ENCODE assay signal across 2 cellular contexts in the genomic region with DNA sequence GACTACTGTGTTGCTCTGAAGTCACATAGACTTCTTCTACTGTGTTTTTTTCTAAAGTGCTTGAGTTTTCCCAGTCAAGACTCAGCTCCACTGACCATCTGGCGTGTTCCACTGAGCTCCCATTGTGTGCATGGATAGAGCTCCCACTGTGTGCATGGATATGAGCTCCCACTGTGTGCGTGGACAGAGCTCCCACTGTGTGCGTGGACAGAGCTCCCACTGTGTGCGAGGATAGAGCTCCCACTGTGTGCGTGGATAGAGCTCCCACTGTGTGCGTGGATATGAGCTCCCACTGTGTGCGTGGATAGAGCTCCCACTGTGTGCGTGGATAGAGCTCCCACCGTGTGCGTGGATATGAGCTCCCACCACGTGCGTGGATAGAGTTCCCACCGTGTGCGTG.
TF ChIP-seq lines count a peak whose summit lies in the region.

No MANE protein-coding gene starts in this region.

TF ChIP-seq in HepG2, 621 proteins besides CTCF, POLR2A, EP300 and RAD21:
- TF ChIP-seq, protein P1, sequence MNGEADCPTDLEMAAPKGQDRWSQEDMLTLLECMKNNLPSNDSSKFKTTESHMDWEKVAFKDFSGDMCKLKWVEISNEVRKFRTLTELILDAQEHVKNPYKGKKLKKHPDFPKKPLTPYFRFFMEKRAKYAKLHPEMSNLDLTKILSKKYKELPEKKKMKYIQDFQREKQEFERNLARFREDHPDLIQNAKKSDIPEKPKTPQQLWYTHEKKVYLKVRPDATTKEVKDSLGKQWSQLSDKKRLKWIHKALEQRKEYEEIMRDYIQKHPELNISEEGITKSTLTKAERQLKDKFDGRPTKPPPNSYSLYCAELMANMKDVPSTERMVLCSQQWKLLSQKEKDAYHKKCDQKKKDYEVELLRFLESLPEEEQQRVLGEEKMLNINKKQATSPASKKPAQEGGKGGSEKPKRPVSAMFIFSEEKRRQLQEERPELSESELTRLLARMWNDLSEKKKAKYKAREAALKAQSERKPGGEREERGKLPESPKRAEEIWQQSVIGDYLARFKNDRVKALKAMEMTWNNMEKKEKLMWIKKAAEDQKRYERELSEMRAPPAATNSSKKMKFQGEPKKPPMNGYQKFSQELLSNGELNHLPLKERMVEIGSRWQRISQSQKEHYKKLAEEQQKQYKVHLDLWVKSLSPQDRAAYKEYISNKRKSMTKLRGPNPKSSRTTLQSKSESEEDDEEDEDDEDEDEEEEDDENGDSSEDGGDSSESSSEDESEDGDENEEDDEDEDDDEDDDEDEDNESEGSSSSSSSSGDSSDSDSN (CRISPR knock-in tag; IDR thresholded peaks at IDR 0.05) = no peak
- TF ChIP-seq ZNF263 (CRISPR knock-in tag; IDR thresholded peaks at IDR 0.05) = no peak
- TF ChIP-seq, protein P2, sequence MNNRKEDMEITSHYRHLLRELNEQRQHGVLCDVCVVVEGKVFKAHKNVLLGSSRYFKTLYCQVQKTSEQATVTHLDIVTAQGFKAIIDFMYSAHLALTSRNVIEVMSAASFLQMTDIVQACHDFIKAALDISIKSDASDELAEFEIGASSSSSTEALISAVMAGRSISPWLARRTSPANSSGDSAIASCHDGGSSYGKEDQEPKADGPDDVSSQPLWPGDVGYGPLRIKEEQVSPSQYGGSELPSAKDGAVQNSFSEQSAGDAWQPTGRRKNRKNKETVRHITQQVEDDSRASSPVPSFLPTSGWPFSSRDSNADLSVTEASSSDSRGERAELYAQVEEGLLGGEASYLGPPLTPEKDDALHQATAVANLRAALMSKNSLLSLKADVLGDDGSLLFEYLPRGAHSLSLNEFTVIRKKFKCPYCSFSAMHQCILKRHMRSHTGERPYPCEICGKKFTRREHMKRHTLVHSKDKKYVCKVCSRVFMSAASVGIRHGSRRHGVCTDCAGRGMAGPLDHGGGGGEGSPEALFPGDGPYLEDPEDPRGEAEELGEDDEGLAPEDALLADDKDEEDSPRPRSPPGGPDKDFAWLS (CRISPR knock-in tag; IDR thresholded peaks at IDR 0.05; ENCODE audit: borderline replicate concordance) = no peak
- TF ChIP-seq, protein P3, sequence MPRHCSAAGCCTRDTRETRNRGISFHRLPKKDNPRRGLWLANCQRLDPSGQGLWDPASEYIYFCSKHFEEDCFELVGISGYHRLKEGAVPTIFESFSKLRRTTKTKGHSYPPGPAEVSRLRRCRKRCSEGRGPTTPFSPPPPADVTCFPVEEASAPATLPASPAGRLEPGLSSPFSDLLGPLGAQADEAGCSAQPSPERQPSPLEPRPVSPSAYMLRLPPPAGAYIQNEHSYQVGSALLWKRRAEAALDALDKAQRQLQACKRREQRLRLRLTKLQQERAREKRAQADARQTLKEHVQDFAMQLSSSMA (CRISPR knock-in tag; IDR thresholded peaks at IDR 0.05) = no peak
- no peak for TF ChIP-seq HDAC2 (CRISPR knock-in tag; IDR thresholded peaks at IDR 0.05)
- peak; percentile 86 for TF ChIP-seq ZKSCAN1 (IDR thresholded peaks at IDR 0.05; ENCODE audit: low read length)
- TF ChIP-seq ZSCAN12 (CRISPR knock-in tag; IDR thresholded peaks at IDR 0.05) = no peak
- TF ChIP-seq, protein P4, sequence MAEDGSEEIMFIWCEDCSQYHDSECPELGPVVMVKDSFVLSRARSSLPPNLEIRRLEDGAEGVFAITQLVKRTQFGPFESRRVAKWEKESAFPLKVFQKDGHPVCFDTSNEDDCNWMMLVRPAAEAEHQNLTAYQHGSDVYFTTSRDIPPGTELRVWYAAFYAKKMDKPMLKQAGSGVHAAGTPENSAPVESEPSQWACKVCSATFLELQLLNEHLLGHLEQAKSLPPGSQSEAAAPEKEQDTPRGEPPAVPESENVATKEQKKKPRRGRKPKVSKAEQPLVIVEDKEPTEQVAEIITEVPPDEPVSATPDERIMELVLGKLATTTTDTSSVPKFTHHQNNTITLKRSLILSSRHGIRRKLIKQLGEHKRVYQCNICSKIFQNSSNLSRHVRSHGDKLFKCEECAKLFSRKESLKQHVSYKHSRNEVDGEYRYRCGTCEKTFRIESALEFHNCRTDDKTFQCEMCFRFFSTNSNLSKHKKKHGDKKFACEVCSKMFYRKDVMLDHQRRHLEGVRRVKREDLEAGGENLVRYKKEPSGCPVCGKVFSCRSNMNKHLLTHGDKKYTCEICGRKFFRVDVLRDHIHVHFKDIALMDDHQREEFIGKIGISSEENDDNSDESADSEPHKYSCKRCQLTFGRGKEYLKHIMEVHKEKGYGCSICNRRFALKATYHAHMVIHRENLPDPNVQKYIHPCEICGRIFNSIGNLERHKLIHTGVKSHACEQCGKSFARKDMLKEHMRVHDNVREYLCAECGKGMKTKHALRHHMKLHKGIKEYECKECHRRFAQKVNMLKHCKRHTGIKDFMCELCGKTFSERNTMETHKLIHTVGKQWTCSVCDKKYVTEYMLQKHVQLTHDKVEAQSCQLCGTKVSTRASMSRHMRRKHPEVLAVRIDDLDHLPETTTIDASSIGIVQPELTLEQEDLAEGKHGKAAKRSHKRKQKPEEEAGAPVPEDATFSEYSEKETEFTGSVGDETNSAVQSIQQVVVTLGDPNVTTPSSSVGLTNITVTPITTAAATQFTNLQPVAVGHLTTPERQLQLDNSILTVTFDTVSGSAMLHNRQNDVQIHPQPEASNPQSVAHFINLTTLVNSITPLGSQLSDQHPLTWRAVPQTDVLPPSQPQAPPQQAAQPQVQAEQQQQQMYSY (CRISPR knock-in tag; IDR thresholded peaks at IDR 0.05) = no peak

TF ChIP-seq in K562, 482 proteins besides CTCF, POLR2A, EP300 and RAD21:
- no peak for TF ChIP-seq RUNX1 (IDR thresholded peaks at IDR 0.05; ENCODE audit: low read depth)
- TF ChIP-seq ZKSCAN1 (IDR thresholded peaks at IDR 0.05; ENCODE audit: low read depth, low read length) = peak; percentile 94
